ENCODE assay signal across 11 cellular contexts in genomic region chr18:48860276-48861180, GRCh38.
DNase-seq lines count a peak whose midpoint lies in the region; TF ChIP-seq lines count a peak whose summit lies in the region.
"Had no signal": no experiment of that assay in that cellular context is flagged by ENCODE, and none has a peak within 500 bp of the region (broad histone marks: within the 10 kb centered on the region; RNA-seq: fewer than 3 reads in every experiment).

No MANE protein-coding gene starts in this region.

- no peak for TF ChIP-seq CTCF in cardiac muscle cell (IDR thresholded peaks at IDR 0.05; ENCODE audit: low read depth, low read length)

- intact Hi-C loops in cardiac septum (cut with DNase I), result no loop called here

- peak overlapping the region; percentile 13 for H3K27ac ChIP-seq in cardiac muscle cell
- peak overlapping the region; percentile 97 for H3K27ac ChIP-seq in angular gyrus (ENCODE audit: low read depth, low read length)
- H3K27ac ChIP-seq in layer of hippocampus (ENCODE audit: low read depth, low read length), result peak overlapping the region; percentile 95
- peak overlapping the region; percentile 92 for H3K27ac ChIP-seq in subcutaneous abdominal adipose tissue (ENCODE audit: low read depth, low read length)
- H3K27ac ChIP-seq: foreskin keratinocyte, VCaP had no signal

- H3K27me3 ChIP-seq in cardiac muscle cell (no peaks in the 10 kb centered on the region), layer of hippocampus (ENCODE audit: control insufficient read depth, insufficient read depth, low read length) (no peaks in the 10 kb centered on the region), subcutaneous abdominal adipose tissue (ENCODE audit: control insufficient read depth in 5 of 5, insufficient read depth in 4 of 5, low read length in 5 of 5) (no peaks in the 10 kb centered on the region)
- H3K27me3 ChIP-seq: foreskin keratinocyte had no signal

- H3K9ac ChIP-seq in subcutaneous abdominal adipose tissue (ENCODE audit: low read length in 5 of 5), result peak overlapping the region in 1 of 5 donors; percentile 15

- H3K9me3 ChIP-seq in cardiac muscle cell (ENCODE audit: low read depth) (no peaks in the 10 kb centered on the region), subcutaneous abdominal adipose tissue (ENCODE audit: control insufficient read depth in 5 of 5, low read length in 5 of 5) (peaks cover 0 to 2% (median 0%) of the 10 kb centered on the region in 5 donors)

- H3K4me3 ChIP-seq in cardiac muscle cell (no peak overlapping the region), subcutaneous abdominal adipose tissue (ENCODE audit: low read depth in 1 of 5, low read length in 5 of 5) (no peak overlapping the region)

- DNase-seq in cardiac muscle cell (ENCODE audit: low read depth in 1 of 2, low spot score in 1 of 2) (no peak), cardiac septum (ENCODE audit: low spot score) (no peak), HPDE6-E6E7 (ENCODE audit: extremely low spot score) (no peak), NCI-H2196 (lab: John Stamatoyannopoulos, UW; ENCODE audit: unreplicated experiment) (no peak)
- DNase-seq in effector CD8-positive, alpha-beta T cell (lab: John Stamatoyannopoulos, UW), result no peak
- DNase-seq: foreskin keratinocyte; stimulated activated naive B cell treated with anti-CD40 and anti-IgM and Interleukin-4, amounts not matched to agents 10 μg/mL and 1 μg/mL and 100 μg/mL, for 72 hours had no signal

- peaks cover 22% of the 10 kb centered on the region for H3K4me1 ChIP-seq in cardiac muscle cell (ENCODE audit: low read depth)
- H3K4me1 ChIP-seq in subcutaneous abdominal adipose tissue (ENCODE audit: control insufficient read depth in 5 of 5, insufficient read depth in 5 of 5, low read length in 5 of 5), result peaks cover 2 to 65% (median 37%) of the 10 kb centered on the region in 5 donors
- H3K4me1 ChIP-seq: foreskin keratinocyte had no signal

- no peaks in the 10 kb centered on the region for H3K36me3 ChIP-seq in cardiac muscle cell
- peaks cover 0 to 38% (median 18%) of the 10 kb centered on the region in 5 donors for H3K36me3 ChIP-seq in subcutaneous abdominal adipose tissue (ENCODE audit: control insufficient read depth in 5 of 5, insufficient read depth in 5 of 5, low read length in 5 of 5)

Comparison
In these comparisons a context has a peak if more than half of its experiments do, and no peak if none do; other contexts are left out.
1. H3K27ac ChIP-seq: peak in every context shown above with its lines; median percentile 97 in angular gyrus; 95 in layer of hippocampus; 92 in subcutaneous abdominal adipose tissue; 13 in cardiac muscle cell.